Comparison of ENCODE assay signal across 1 cellular context in the genomic region with DNA sequence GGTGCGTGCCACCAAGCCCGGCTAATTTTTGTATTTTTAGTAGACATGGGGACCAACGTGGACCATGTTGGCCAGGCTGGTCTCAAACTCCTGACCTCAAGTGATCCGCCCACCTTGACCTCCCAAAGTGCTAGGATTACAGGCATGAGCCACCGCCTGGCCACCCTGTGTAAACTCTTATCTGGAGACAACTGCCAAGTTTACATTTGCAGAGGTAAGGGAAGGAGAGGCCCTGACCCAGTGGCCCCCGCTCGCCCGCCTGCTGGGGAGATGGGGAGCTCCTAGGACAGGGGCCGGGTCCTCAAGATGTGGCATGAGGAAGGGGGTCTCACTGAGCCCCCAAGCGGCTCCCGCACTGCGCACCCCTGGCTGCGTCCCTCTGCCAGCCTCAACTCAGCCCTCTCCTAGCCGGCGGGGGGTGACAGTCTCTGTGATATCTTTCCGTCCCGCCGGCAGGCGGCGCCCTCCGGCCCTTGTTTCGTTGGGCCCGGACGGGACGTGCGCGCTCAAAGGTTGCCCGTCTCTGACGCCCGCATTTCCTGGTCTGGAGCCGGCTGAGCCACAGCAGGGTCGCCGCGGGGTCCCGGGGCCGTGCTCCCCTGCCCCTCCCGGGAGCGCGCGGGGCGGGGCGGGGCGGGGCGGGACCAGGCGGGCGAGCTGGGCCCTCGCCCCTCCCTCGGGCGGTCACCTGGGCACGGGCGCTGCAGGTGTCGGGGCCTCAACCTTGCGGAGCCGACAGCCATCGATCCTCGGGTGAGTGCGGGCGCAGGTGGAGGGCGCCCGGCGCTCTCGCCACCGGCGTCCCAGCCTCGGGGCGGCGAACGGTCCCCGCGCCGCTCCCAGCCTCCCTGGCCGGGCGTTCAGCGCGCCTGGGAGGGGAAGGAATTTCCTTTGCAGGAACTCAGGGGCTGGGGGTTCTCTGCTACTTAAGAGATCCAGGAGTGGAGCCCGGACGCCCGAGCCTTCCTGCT.
TF ChIP-seq lines count a peak whose summit lies in the region.

A gene with protein sequence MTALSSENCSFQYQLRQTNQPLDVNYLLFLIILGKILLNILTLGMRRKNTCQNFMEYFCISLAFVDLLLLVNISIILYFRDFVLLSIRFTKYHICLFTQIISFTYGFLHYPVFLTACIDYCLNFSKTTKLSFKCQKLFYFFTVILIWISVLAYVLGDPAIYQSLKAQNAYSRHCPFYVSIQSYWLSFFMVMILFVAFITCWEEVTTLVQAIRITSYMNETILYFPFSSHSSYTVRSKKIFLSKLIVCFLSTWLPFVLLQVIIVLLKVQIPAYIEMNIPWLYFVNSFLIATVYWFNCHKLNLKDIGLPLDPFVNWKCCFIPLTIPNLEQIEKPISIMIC (plus strand): TSS at position 533 of the 971 bp plus-strand sequence. CDS start 45,978 bp downstream, outside the sequence.

TF ChIP-seq in HepG2, 621 proteins besides CTCF, POLR2A, EP300 and RAD21 (continued from another document and continues in another):
- TF ChIP-seq ZNF318 (CRISPR knock-in tag; IDR thresholded peaks at IDR 0.05) (no peak), ZBTB7B (CRISPR knock-in tag; IDR thresholded peaks at IDR 0.05) (peak; percentile 90), NFRKB (IDR thresholded peaks at IDR 0.05) (no peak), SALL1 (CRISPR knock-in tag; IDR thresholded peaks at IDR 0.05) (peak; percentile 90), RFX3 (CRISPR knock-in tag; IDR thresholded peaks at IDR 0.05) (no peak), ZNF20 (CRISPR knock-in tag; IDR thresholded peaks at IDR 0.05) (no peak), KDM5B (CRISPR knock-in tag; IDR thresholded peaks at IDR 0.05; ENCODE audit: borderline replicate concordance) (peak; percentile 69; the same call in 1 of the 2 replicates), SSRP1 (CRISPR knock-in tag; IDR thresholded peaks at IDR 0.05) (no peak), DNMT3B (CRISPR knock-in tag; conservative IDR thresholded peaks at IDR 0.05) (no peak), LCORL (IDR thresholded peaks at IDR 0.05) (no peak), LCORL (CRISPR knock-in tag; IDR thresholded peaks at IDR 0.05) (peak; percentile 91), ZNF501 (CRISPR knock-in tag; IDR thresholded peaks at IDR 0.05) (peak; percentile 86), KLF13 (CRISPR knock-in tag; IDR thresholded peaks at IDR 0.05) (no peak), ZNF687 (CRISPR knock-in tag; IDR thresholded peaks at IDR 0.05) (peak; percentile 79), ZMYM2 (CRISPR knock-in tag; IDR thresholded peaks at IDR 0.05) (peak; percentile 96), ZNF337 (CRISPR knock-in tag; IDR thresholded peaks at IDR 0.05; ENCODE audit: borderline replicate concordance, low read depth) (no peak), SRF (IDR thresholded peaks at IDR 0.05; ENCODE audit: low read depth, low read length) (no peak), SIX1 (CRISPR knock-in tag; IDR thresholded peaks at IDR 0.05; ENCODE audit: borderline replicate concordance) (no peak), TGIF2 (CRISPR knock-in tag; IDR thresholded peaks at IDR 0.05) (no peak), BCL3 (CRISPR knock-in tag; IDR thresholded peaks at IDR 0.05) (peak; percentile 71; the same call in 1 of the 2 replicates), ZNF782 (CRISPR knock-in tag; IDR thresholded peaks at IDR 0.05; ENCODE audit: borderline replicate concordance) (peak; percentile 34; the same call in 1 of the 2 replicates), TBX3 (IDR thresholded peaks at IDR 0.05; ENCODE audit: borderline replicate concordance) (no peak), NR2F1 (CRISPR knock-in tag; IDR thresholded peaks at IDR 0.05) (peak in 1 of 2 experiments; percentile 56; a peak in 1 of 4 replicates), JDP2 (CRISPR knock-in tag; IDR thresholded peaks at IDR 0.05; ENCODE audit: borderline replicate concordance) (no peak; the same call in 1 of the 2 replicates), FOXA3 (CRISPR knock-in tag; IDR thresholded peaks at IDR 0.05) (peak; percentile 37; the same call in 1 of the 2 replicates), KDM1A (CRISPR knock-in tag; IDR thresholded peaks at IDR 0.05) (peak; percentile 55), TAF1 (CRISPR knock-in tag; IDR thresholded peaks at IDR 0.05) (peak; percentile 54)
- TF ChIP-seq, protein P1, sequence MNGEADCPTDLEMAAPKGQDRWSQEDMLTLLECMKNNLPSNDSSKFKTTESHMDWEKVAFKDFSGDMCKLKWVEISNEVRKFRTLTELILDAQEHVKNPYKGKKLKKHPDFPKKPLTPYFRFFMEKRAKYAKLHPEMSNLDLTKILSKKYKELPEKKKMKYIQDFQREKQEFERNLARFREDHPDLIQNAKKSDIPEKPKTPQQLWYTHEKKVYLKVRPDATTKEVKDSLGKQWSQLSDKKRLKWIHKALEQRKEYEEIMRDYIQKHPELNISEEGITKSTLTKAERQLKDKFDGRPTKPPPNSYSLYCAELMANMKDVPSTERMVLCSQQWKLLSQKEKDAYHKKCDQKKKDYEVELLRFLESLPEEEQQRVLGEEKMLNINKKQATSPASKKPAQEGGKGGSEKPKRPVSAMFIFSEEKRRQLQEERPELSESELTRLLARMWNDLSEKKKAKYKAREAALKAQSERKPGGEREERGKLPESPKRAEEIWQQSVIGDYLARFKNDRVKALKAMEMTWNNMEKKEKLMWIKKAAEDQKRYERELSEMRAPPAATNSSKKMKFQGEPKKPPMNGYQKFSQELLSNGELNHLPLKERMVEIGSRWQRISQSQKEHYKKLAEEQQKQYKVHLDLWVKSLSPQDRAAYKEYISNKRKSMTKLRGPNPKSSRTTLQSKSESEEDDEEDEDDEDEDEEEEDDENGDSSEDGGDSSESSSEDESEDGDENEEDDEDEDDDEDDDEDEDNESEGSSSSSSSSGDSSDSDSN (CRISPR knock-in tag; IDR thresholded peaks at IDR 0.05) = peak; percentile 82
- TF ChIP-seq, protein P2, sequence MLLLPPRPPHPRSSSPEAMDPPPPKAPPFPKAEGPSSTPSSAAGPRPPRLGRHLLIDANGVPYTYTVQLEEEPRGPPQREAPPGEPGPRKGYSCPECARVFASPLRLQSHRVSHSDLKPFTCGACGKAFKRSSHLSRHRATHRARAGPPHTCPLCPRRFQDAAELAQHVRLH (CRISPR knock-in tag; IDR thresholded peaks at IDR 0.05; ENCODE audit: borderline replicate concordance, low read depth) = peak; percentile 91
- TF ChIP-seq, protein P3, sequence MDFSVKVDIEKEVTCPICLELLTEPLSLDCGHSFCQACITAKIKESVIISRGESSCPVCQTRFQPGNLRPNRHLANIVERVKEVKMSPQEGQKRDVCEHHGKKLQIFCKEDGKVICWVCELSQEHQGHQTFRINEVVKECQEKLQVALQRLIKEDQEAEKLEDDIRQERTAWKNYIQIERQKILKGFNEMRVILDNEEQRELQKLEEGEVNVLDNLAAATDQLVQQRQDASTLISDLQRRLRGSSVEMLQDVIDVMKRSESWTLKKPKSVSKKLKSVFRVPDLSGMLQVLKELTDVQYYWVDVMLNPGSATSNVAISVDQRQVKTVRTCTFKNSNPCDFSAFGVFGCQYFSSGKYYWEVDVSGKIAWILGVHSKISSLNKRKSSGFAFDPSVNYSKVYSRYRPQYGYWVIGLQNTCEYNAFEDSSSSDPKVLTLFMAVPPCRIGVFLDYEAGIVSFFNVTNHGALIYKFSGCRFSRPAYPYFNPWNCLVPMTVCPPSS (IDR thresholded peaks at IDR 0.05) = no peak
- TF ChIP-seq, protein P4, sequence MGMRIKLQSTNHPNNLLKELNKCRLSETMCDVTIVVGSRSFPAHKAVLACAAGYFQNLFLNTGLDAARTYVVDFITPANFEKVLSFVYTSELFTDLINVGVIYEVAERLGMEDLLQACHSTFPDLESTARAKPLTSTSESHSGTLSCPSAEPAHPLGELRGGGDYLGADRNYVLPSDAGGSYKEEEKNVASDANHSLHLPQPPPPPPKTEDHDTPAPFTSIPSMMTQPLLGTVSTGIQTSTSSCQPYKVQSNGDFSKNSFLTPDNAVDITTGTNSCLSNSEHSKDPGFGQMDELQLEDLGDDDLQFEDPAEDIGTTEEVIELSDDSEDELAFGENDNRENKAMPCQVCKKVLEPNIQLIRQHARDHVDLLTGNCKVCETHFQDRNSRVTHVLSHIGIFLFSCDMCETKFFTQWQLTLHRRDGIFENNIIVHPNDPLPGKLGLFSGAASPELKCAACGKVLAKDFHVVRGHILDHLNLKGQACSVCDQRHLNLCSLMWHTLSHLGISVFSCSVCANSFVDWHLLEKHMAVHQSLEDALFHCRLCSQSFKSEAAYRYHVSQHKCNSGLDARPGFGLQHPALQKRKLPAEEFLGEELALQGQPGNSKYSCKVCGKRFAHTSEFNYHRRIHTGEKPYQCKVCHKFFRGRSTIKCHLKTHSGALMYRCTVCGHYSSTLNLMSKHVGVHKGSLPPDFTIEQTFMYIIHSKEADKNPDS (CRISPR knock-in tag; IDR thresholded peaks at IDR 0.05) = no peak
